Comparison of ENCODE assay signal across 9 cellular contexts in genomic region chr4:54659213-54660144, GRCh38. TPM values are rescaled to one million over a fixed set of nuclear protein-coding genes. Genes with fewer than 3 reads are reported as not detected.
DNase-seq lines count a peak whose midpoint lies in the region; ATAC-seq and TF ChIP-seq lines count a peak whose summit lies in the region.
"Had no signal": no experiment of that assay in that cellular context is flagged by ENCODE, and none has a peak within 500 bp of the region (broad histone marks: within the 10 kb centered on the region; RNA-seq: fewer than 3 reads in every experiment).

No MANE protein-coding gene starts in this region.

- H4K20me1 ChIP-seq in osteoblast (ENCODE audit: insufficient read depth, low read length), result no peaks in the 10 kb centered on the region

- TF ChIP-seq CTCF in fibroblast of pulmonary artery (IDR thresholded peaks at IDR 0.05; ENCODE audit: low read length, missing control alignments) (no peak), osteoblast (IDR thresholded peaks at IDR 0.05; ENCODE audit: extremely low read depth, low read depth, low read length) (no peak)

- H3K9ac ChIP-seq in SK-N-MC (ENCODE audit: insufficient read length), result peak overlapping the region; percentile 76

- H3K79me2 ChIP-seq in osteoblast (ENCODE audit: insufficient read depth, low read length), result no peaks in the 10 kb centered on the region

- H3K4me1 ChIP-seq in osteoblast (ENCODE audit: insufficient read depth, low read length), result peaks cover 15% of the 10 kb centered on the region

- H3K4me3 ChIP-seq in SK-N-MC (peak overlapping the region; percentile 95), fibroblast of pulmonary artery (replicated peaks; ENCODE audit: low read depth, low read length) (peak overlapping the region; percentile 55), osteoblast (ENCODE audit: insufficient read depth, low read length) (peak overlapping the region; percentile 66)

- peak overlapping the region; percentile 78 for H3K4me2 ChIP-seq in osteoblast (ENCODE audit: insufficient read depth, low read length)

- H3K9me3 ChIP-seq in SK-N-MC (ENCODE audit: low read depth, low read length), result no peaks in the 10 kb centered on the region
- H3K9me3 ChIP-seq in osteoblast (ENCODE audit: low read depth, low read length), result no peaks in the 10 kb centered on the region

- H3K36me3 ChIP-seq in SK-N-MC (ENCODE audit: insufficient read depth, low read length) (no peaks in the 10 kb centered on the region), osteoblast (ENCODE audit: insufficient read depth, low read length) (no peaks in the 10 kb centered on the region)

- ATAC-seq in HG02759 (IDR thresholded peaks at IDR 0.05; ENCODE audit: unreplicated experiment) (no peak), HG03457 (IDR thresholded peaks at IDR 0.05; ENCODE audit: unreplicated experiment) (no peak), GM21526 (IDR thresholded peaks at IDR 0.05; ENCODE audit: low FRiP score, unreplicated experiment) (no peak)

- H2AFZ ChIP-seq in osteoblast (ENCODE audit: low read length), result peak overlapping the region; percentile 10

- no peak overlapping the region for H3K27ac ChIP-seq in SK-N-MC
- H3K27ac ChIP-seq in osteoblast (ENCODE audit: low read depth, low read length), result no peak overlapping the region
- H3K27ac ChIP-seq: VCaP had no signal

- peak; percentile 31 to 73 (median 55) for DNase-seq in NCI-H1417 (lab: John Stamatoyannopoulos, UW)
- DNase-seq in NCI-H1417 treated with DMSO at 0.1 percent for 48 hours (lab: John Stamatoyannopoulos, UW), result no peak
- no peak for DNase-seq in SK-N-MC (ENCODE audit: low read depth, low spot score)
- DNase-seq in fibroblast of pulmonary artery (ENCODE audit: low read depth), result peak; percentile 28
- DNase-seq in osteoblast (ENCODE audit: insufficient read length, low spot score, missing footprints), result no peak

- H3K27me3 ChIP-seq in osteoblast (ENCODE audit: insufficient read depth, low read length), result peaks cover 48% of the 10 kb centered on the region

RNA-seq across cellular contexts. Expression of gene KIT, which starts 1.7 kb away (rescaled TPM):
- total RNA-seq in osteoblast, result 0.29 and 0.36 TPM in 2 replicates

Comparison
In these comparisons a context has a peak if more than half of its experiments do, and no peak if none do; other contexts are left out.
1. DNase-seq: peak in NCI-H1417 (3 of 3) and fibroblast of pulmonary artery (single experiment); none in NCI-H1417 treated with DMSO at 0.1 percent for 48 hours (single experiment), SK-N-MC (single experiment) and osteoblast (single experiment).
2. Peak in every context shown above with its lines, with median percentiles within 50 percentile points of each other: H3K4me3 ChIP-seq.